ENCODE assay signal across 9 cellular contexts in the genomic region with DNA sequence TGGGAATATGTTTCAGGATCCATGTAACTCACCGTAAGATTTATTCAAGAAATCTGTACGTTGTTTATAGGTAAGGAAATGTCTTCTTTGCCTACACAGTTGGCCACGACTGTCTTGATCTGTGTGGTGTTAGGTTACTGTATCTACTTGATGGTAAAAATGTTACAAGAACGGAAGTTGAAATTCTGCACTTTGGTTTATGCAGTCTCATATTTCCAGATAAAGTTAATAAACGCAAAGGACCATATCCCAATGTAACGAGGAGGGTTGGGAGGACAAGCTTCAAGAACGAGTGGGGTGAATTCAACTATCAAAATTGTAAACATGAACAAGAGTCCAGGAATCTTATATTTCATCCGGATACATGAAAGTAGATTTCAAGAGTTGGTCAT. TPM values are rescaled to one million over a fixed set of nuclear protein-coding genes. Genes with fewer than 3 reads are reported as not detected.
A peak's percentile ranks its signal among the peaks of the same experiment; 100 is the strongest.
DNase-seq lines count a peak whose midpoint lies in the region; ATAC-seq, FAIRE-seq and TF ChIP-seq lines count a peak whose summit lies in the region.
"Had no signal": no experiment of that assay in that cellular context is flagged by ENCODE, and none has a peak within 500 bp of the region (broad histone marks: within the 10 kb centered on the region; RNA-seq: fewer than 3 reads in every experiment).

No MANE protein-coding gene starts in this region.

- in situ Hi-C loops in HepG2 (cut with HindIII; ENCODE audit: extremely low pct_ligation_motif_present, low pct_unique_long_range_greater_than_20kb) = no loop called here

- H3K27ac ChIP-seq in A673 (ENCODE audit: low read depth, low read length, poor library complexity, severe bottlenecking) = peak overlapping the region; percentile 84
- H3K27ac ChIP-seq in HCT116 (ENCODE audit: low read depth, low read length) = peak overlapping the region; percentile 52
- peak overlapping the region; percentile 63 for H3K27ac ChIP-seq in astrocyte (ENCODE audit: low read depth, low read length)
- H3K27ac ChIP-seq in HepG2 (ENCODE audit: extremely low read length, insufficient read depth, low read length) = peak overlapping the region; percentile 97
- H3K27ac ChIP-seq in tibial nerve = peak overlapping the region; percentile 99 to 100 (median 100)

- TF ChIP-seq CTCF in A673 (conservative IDR thresholded peaks at IDR 0.05; ENCODE audit: low read depth, low read length) (no peak), HCT116 (IDR thresholded peaks at IDR 0.05 in 2 of 3, conservative IDR thresholded peaks at IDR 0.05 in 1 of 3; ENCODE audit: borderline replicate concordance in 1 of 3, insufficient read depth in 1 of 3, low read depth in 2 of 3, low read length in 2 of 3) (no peak), astrocyte (IDR thresholded peaks at IDR 0.05; ENCODE audit: insufficient read depth, low read depth, low read length) (no peak), HepG2 (CRISPR knock-in tag; IDR thresholded peaks at IDR 0.05) (no peak), tibial nerve (IDR thresholded peaks at IDR 0.05) (no peak)

- H3K9me3 Mint-ChIP-seq in astrocyte (ENCODE audit: unreplicated experiment) = no peaks in the 10 kb centered on the region

- ATAC-seq in HCT116 (no peak), HepG2 (peak; percentile 11; the same call in 2 of the 3 replicates)

- DNase-seq in A673 (ENCODE audit: low spot score) (no peak), HCT116 (ENCODE audit: low read depth, low spot score) (no peak), astrocyte (ENCODE audit: low read depth) (peak; percentile 3), HepG2 (ENCODE audit: low spot score) (peak; percentile 44), tibial nerve (ENCODE audit: low spot score in 2 of 2) (no peak), NCI-H2227 treated with DMSO at 0.1 percent for 48 hours (lab: John Stamatoyannopoulos, UW) (no peak), NCI-H345 treated with DMSO at 0.1 percent for 48 hours (lab: John Stamatoyannopoulos, UW; ENCODE audit: unreplicated experiment) (no peak)
- DNase-seq in activated CD8-positive, alpha-beta memory T cell treated with anti-CD3 and anti-CD28 coated beads for 24 hours = no peak

- H2AFZ ChIP-seq in HCT116 (ENCODE audit: low read depth, low read length, poor library complexity, severe bottlenecking) (no peak overlapping the region), astrocyte (ENCODE audit: low read depth, low read length) (peak overlapping the region; percentile 23), HepG2 (ENCODE audit: low read length) (no peak overlapping the region)

- TF ChIP-seq RAD21 in HCT116 (IDR thresholded peaks at IDR 0.05; ENCODE audit: low read depth) (no peak), HepG2 (CRISPR knock-in tag; IDR thresholded peaks at IDR 0.05) (no peak)

- peaks cover 4% of the 10 kb centered on the region; the same call in 1 of the 2 replicates for H3K79me2 ChIP-seq in HCT116 (ENCODE audit: insufficient read depth, low read length)
- H3K79me2 ChIP-seq in astrocyte (ENCODE audit: insufficient read depth, low read length) = peaks cover 50% of the 10 kb centered on the region
- H3K79me2 ChIP-seq in HepG2 (ENCODE audit: insufficient read depth, low read length) = peaks cover 49% of the 10 kb centered on the region

- CTCF ChIA-PET in A673 (lab: Charles Lee) (interaction anchor here (0.6 kb wide), 1 partner anchor 143 kb away, joined by 6 read pairs; a partner anchor contains a TSS), HCT116 (lab: Charles Lee) (no interaction called here), HepG2 (lab: Yijun Ruan, JAX; ENCODE audit: low intra/inter-chr PET ratio, low total read pairs) (no interaction called here)

- no peaks in the 10 kb centered on the region for H4K20me1 ChIP-seq in HCT116 (ENCODE audit: insufficient read depth)
- peaks cover 24% of the 10 kb centered on the region for H4K20me1 ChIP-seq in astrocyte (ENCODE audit: insufficient read depth, low read length)
- H4K20me1 ChIP-seq in HepG2 (ENCODE audit: insufficient read depth, low read length) = no peaks in the 10 kb centered on the region

- H3K27me3 Mint-ChIP-seq in astrocyte (ENCODE audit: low read depth, unreplicated experiment) = no peaks in the 10 kb centered on the region

- POLR2A ChIA-PET in A673 (lab: Charles Lee; ENCODE audit: low non-redundant PET) = no interaction called here
- POLR2A ChIA-PET in HCT116 (lab: Charles Lee) = no interaction called here
- POLR2A ChIA-PET in HepG2 (lab: Yijun Ruan, JAX) = interaction anchor here (1.0 to 5.4 kb wide), 9 partner anchors 9 to 66 kb away, joined by 3 to 58 read pairs (median 6); a partner anchor contains a TSS

- no peaks in the 10 kb centered on the region for H3K9me2 ChIP-seq in HCT116 (ENCODE audit: insufficient read depth)

- no peak for TF ChIP-seq POLR2A in HCT116 (IDR thresholded peaks at IDR 0.05; ENCODE audit: borderline replicate concordance, extremely low read depth, insufficient read depth, insufficient read length)
- TF ChIP-seq POLR2A in HepG2 (IDR thresholded peaks at IDR 0.05; ENCODE audit: insufficient read depth in 1 of 2, low read depth in 2 of 2, low read length in 2 of 2) = no peak
- no peak for TF ChIP-seq POLR2A in tibial nerve (IDR thresholded peaks at IDR 0.05)

- H3K9me3 ChIP-seq in A673 (ENCODE audit: low read depth, low read length, poor library complexity, severe bottlenecking) (no peaks in the 10 kb centered on the region), HCT116 (ENCODE audit: control insufficient read depth in 1 of 2, insufficient read depth in 1 of 2, low read depth in 1 of 2, low read length in 2 of 2) (no peaks in the 10 kb centered on the region), astrocyte (ENCODE audit: insufficient read depth, low read depth, low read length) (no peaks in the 10 kb centered on the region), HepG2 (ENCODE audit: low read length) (no peaks in the 10 kb centered on the region), tibial nerve (no peaks in the 10 kb centered on the region)

- FAIRE-seq in astrocyte (lab: Jason Lieb, UNC) (no peak), HepG2 (lab: Jason Lieb, UNC) (peak; percentile 74)
- FAIRE-seq: islet of Langerhans had no signal

- H3K4me3 ChIP-seq in A673 (ENCODE audit: low read depth, low read length, poor library complexity, severe bottlenecking) (peak overlapping the region; percentile 63), HCT116 (replicated peaks in 1 of 2; ENCODE audit: low read depth in 1 of 2, low read length in 2 of 2) (peak overlapping the region; percentile 68 to 88), astrocyte (ENCODE audit: insufficient read depth, low read depth, low read length) (peak overlapping the region; percentile 80), HepG2 (replicated peaks in 1 of 3; ENCODE audit: insufficient read depth in 1 of 3, low read depth in 2 of 3, low read length in 3 of 3) (peak overlapping the region; percentile 85 to 99 (median 92)), tibial nerve (peak overlapping the region; percentile 95 to 99 (median 98))

- intact Hi-C loops in A673 (cut with micrococcal nuclease; ENCODE audit: unreplicated experiment) (loop anchor here (10.0 kb wide), 1 partner anchor 181 kb away; a partner anchor contains a TSS), HCT116 (cut with micrococcal nuclease) (no loop called here), HepG2 (cut with micrococcal nuclease; ENCODE audit: unreplicated experiment) (loop anchor here (5.0 kb wide), 2 partner anchors 52 to 63 kb away; a partner anchor contains a TSS)

- H3K36me3 ChIP-seq in A673 (ENCODE audit: insufficient read depth, low read length, poor library complexity, severe bottlenecking) (no peaks in the 10 kb centered on the region), HCT116 (ENCODE audit: control insufficient read depth in 1 of 2, insufficient read depth in 2 of 2, low read length in 2 of 2) (no peaks in the 10 kb centered on the region), astrocyte (ENCODE audit: insufficient read depth, low read length) (no peaks in the 10 kb centered on the region), HepG2 (replicated peaks in 1 of 2; ENCODE audit: control insufficient read depth in 1 of 2, insufficient read depth in 2 of 2, low read length in 2 of 2) (no peaks in the 10 kb centered on the region), tibial nerve (no peaks in the 10 kb centered on the region)

- H3K4me1 Mint-ChIP-seq in astrocyte (ENCODE audit: low read depth, unreplicated experiment) = peaks cover 2% of the 10 kb centered on the region

- peak overlapping the region; percentile 87 for H3K27ac Mint-ChIP-seq in astrocyte (ENCODE audit: unreplicated experiment)

- H3K27me3 ChIP-seq in A673 (replicated peaks; ENCODE audit: insufficient read depth, low read depth, low read length, poor library complexity) (no peaks in the 10 kb centered on the region), HCT116 (ENCODE audit: insufficient read depth, low read length) (no peaks in the 10 kb centered on the region), astrocyte (ENCODE audit: insufficient read depth, low read length) (no peaks in the 10 kb centered on the region), HepG2 (ENCODE audit: control insufficient read depth in 1 of 2, insufficient read depth in 2 of 2, low read length in 2 of 2) (no peaks in the 10 kb centered on the region; a peak in 1 of 5 replicates), tibial nerve (no peaks in the 10 kb centered on the region)

- TF ChIP-seq EP300 in HepG2 (IDR thresholded peaks at IDR 0.05; ENCODE audit: low read depth in 2 of 2, low read length in 2 of 2) = no peak
- TF ChIP-seq EP300 in HepG2 (CRISPR knock-in tag; IDR thresholded peaks at IDR 0.05; ENCODE audit: borderline replicate concordance) = no peak
- TF ChIP-seq EP300 in tibial nerve (IDR thresholded peaks at IDR 0.05) = no peak

- RAD21 ChIA-PET in HCT116 (lab: Charles Lee; ENCODE audit: low non-redundant PET in 1 of 2, low total read pairs in 2 of 2, uncharacterized antibody in 2 of 2, unreplicated experiment in 2 of 2) = no interaction called here

- H3K4me1 ChIP-seq in A673 (ENCODE audit: insufficient read depth, low read length, poor library complexity, severe bottlenecking) = peaks cover 12% of the 10 kb centered on the region
- peaks cover 4 to 17% of the 10 kb centered on the region in 2 experiments; a peak in 3 of 4 replicates for H3K4me1 ChIP-seq in HCT116 (ENCODE audit: control insufficient read depth in 1 of 2, insufficient read depth in 2 of 2, low read length in 2 of 2)
- H3K4me1 ChIP-seq in astrocyte (ENCODE audit: insufficient read depth, low read length) = peaks cover 11% of the 10 kb centered on the region
- H3K4me1 ChIP-seq in HepG2 (ENCODE audit: insufficient read depth, low read length) = peaks cover 54% of the 10 kb centered on the region
- peaks cover 0 to 50% (median 8%) of the 10 kb centered on the region in 4 donors for H3K4me1 ChIP-seq in tibial nerve

- TSS peak; percentile 53 for BruUV-seq in A673 (replicated peaks; lab: Mats Ljungman, UMichigan)
- TSS peak; percentile 61 for BruUV-seq in HCT116 (replicated peaks; lab: Mats Ljungman, UMichigan)
- BruUV-seq in HepG2 (replicated peaks; lab: Mats Ljungman, UMichigan) = TSS peak; percentile 63

- WGBS in HepG2 (ENCODE audit: low lambda C conversion rate) = 2% methylated on average over 8 of the region's 8 CpGs
- WGBS in tibial nerve, 2 donors = 17 to 18% methylated on average over 8 of the region's 8 CpGs

- H3K4me3 Mint-ChIP-seq in astrocyte (ENCODE audit: unreplicated experiment) = peak overlapping the region; percentile 100

- H3K4me2 ChIP-seq in HCT116 (ENCODE audit: low read length) = peak overlapping the region; percentile 97
- H3K4me2 ChIP-seq in astrocyte (ENCODE audit: low read length) = peak overlapping the region; percentile 98
- H3K4me2 ChIP-seq in HepG2 (ENCODE audit: low read depth, low read length) = peak overlapping the region; percentile 90

- H3K9ac ChIP-seq in HCT116 (ENCODE audit: low read length) (peak overlapping the region; percentile 75), astrocyte (ENCODE audit: low read length) (peak overlapping the region; percentile 88), HepG2 (ENCODE audit: insufficient read depth, low read depth, low read length) (peak overlapping the region; percentile 88)

- no peaks in the 10 kb centered on the region for H3K36me3 Mint-ChIP-seq in astrocyte (ENCODE audit: low read depth, unreplicated experiment)

RNA-seq across cellular contexts. Expression of a gene that starts 1.0 kb away (rescaled TPM):
- total RNA-seq in A673 (2021) (9.7 and 12.1 TPM in 2 replicates), HCT116 (2021; ENCODE audit: unreplicated experiment) (13.5 TPM), astrocyte (10.0 and 11.8 TPM in 2 replicates), HepG2 (2016; rRNA removed; fragmentation: Illumina TruSeq; extraction: Trizol) (6.3 and 13.3 TPM in 2 replicates), tibial nerve (10 to 100 TPM; 16.8 to 22.6 (median 19.4) TPM)
- polyA plus RNA-seq in HCT116 (2012) = 4.0 and 4.1 TPM in 2 replicates
- 0.81 and 1.1 TPM in 2 replicates for total RNA-seq in HepG2 (2016; cell fraction: cytosol; rRNA removed; fragmentation: Illumina TruSeq; extraction: Trizol; ENCODE audit: low read depth)
- 6.2 and 13.4 TPM in 2 replicates for total RNA-seq in HepG2 (2016; cell fraction: insoluble cytoplasmic fraction; rRNA removed; fragmentation: Illumina TruSeq; extraction: Trizol)
- 3.6 and 3.8 TPM in 2 replicates for total RNA-seq in HepG2 (2016; cell fraction: membrane; rRNA removed; fragmentation: Illumina TruSeq; extraction: Trizol)
- total RNA-seq in HepG2 (2016; cell fraction: nucleus; rRNA removed; fragmentation: Illumina TruSeq; extraction: Trizol) = 8.1 and 8.9 TPM in 2 replicates
- 10.9 and 15.2 TPM in 2 replicates for polyA plus RNA-seq in HepG2 (2011; rRNA removed)
- polyA plus RNA-seq in HepG2 (2011; cell fraction: cytosol; rRNA removed) = 7.1 and 10.4 TPM in 2 replicates
- polyA plus RNA-seq in HepG2 (2011; cell fraction: nucleus; rRNA removed) = 6.2 and 6.7 TPM in 2 replicates
- 3.1 and 5.6 TPM in 2 replicates for polyA plus RNA-seq in HepG2 (2012)
- 0.45 and 0.46 TPM in 2 replicates for polyA plus RNA-seq in HepG2 (2016; cell fraction: cytosol; fragmentation: Illumina TruSeq; extraction: Trizol; ENCODE audit: low read depth)
- polyA plus RNA-seq in HepG2 (2016; cell fraction: insoluble cytoplasmic fraction; fragmentation: Illumina TruSeq; extraction: Trizol; ENCODE audit: low read depth) = 9.5 and 9.6 TPM in 2 replicates
- 1.2 and 1.5 TPM in 2 replicates for polyA plus RNA-seq in HepG2 (2016; cell fraction: membrane; fragmentation: Illumina TruSeq; extraction: Trizol; ENCODE audit: low read depth)
- 9.5 and 10.8 TPM in 2 replicates for polyA plus RNA-seq in HepG2 (2016; cell fraction: nucleus; fragmentation: Illumina TruSeq; extraction: Trizol; ENCODE audit: insufficient read depth, low read depth)
- polyA minus RNA-seq in HepG2 (2011; rRNA and poly(A)+ RNA removed; ENCODE audit: low replicate concordance) = 15.9 and 26.7 TPM in 2 replicates
- polyA minus RNA-seq in HepG2 (2011; cell fraction: cytosol; rRNA and poly(A)+ RNA removed) = 14.4 and 15.1 TPM in 2 replicates
- 20.2 and 23.6 TPM in 2 replicates for polyA minus RNA-seq in HepG2 (2011; cell fraction: nucleus; rRNA and poly(A)+ RNA removed)

RNA-seq across cellular contexts. Expression of a gene that starts 50.6 kb away (rescaled TPM):
- total RNA-seq in A673 (2021) (229 and 268 TPM in 2 replicates), HCT116 (2021; ENCODE audit: unreplicated experiment) (233 TPM), astrocyte (141 and 151 TPM in 2 replicates), HepG2 (2016; rRNA removed; fragmentation: Illumina TruSeq; extraction: Trizol) (233 and 352 TPM in 2 replicates), tibial nerve (100 to 1,000 TPM in 1 of 4 donors, 10 to 100 TPM in 3; 80.7 to 101 (median 89.0) TPM)
- polyA plus RNA-seq in HCT116 (2012) = 101 and 105 TPM in 2 replicates
- 12.6 and 14.6 TPM in 2 replicates for total RNA-seq in HepG2 (2016; cell fraction: cytosol; rRNA removed; fragmentation: Illumina TruSeq; extraction: Trizol; ENCODE audit: low read depth)
- 240 and 363 TPM in 2 replicates for total RNA-seq in HepG2 (2016; cell fraction: insoluble cytoplasmic fraction; rRNA removed; fragmentation: Illumina TruSeq; extraction: Trizol)
- total RNA-seq in HepG2 (2016; cell fraction: membrane; rRNA removed; fragmentation: Illumina TruSeq; extraction: Trizol) = 93.6 and 101 TPM in 2 replicates
- total RNA-seq in HepG2 (2016; cell fraction: nucleus; rRNA removed; fragmentation: Illumina TruSeq; extraction: Trizol) = 92.1 and 103 TPM in 2 replicates
- 30.2 and 30.3 TPM in 2 replicates for polyA plus RNA-seq in HepG2 (2011; rRNA removed)
- 28.8 and 35.6 TPM in 2 replicates for polyA plus RNA-seq in HepG2 (2011; cell fraction: cytosol; rRNA removed)
- polyA plus RNA-seq in HepG2 (2011; cell fraction: nucleus; rRNA removed) = 19.7 and 21.7 TPM in 2 replicates
- polyA plus RNA-seq in HepG2 (2012) = 89.2 and 99.4 TPM in 2 replicates
- 12.6 and 13.9 TPM in 2 replicates for polyA plus RNA-seq in HepG2 (2016; cell fraction: cytosol; fragmentation: Illumina TruSeq; extraction: Trizol; ENCODE audit: low read depth)
- polyA plus RNA-seq in HepG2 (2016; cell fraction: insoluble cytoplasmic fraction; fragmentation: Illumina TruSeq; extraction: Trizol; ENCODE audit: low read depth) = 253 and 261 TPM in 2 replicates
- 48.2 and 51.0 TPM in 2 replicates for polyA plus RNA-seq in HepG2 (2016; cell fraction: membrane; fragmentation: Illumina TruSeq; extraction: Trizol; ENCODE audit: low read depth)
- polyA plus RNA-seq in HepG2 (2016; cell fraction: nucleus; fragmentation: Illumina TruSeq; extraction: Trizol; ENCODE audit: insufficient read depth, low read depth) = 111 TPM in 2 replicates
- 32.6 and 46.0 TPM in 2 replicates for polyA minus RNA-seq in HepG2 (2011; rRNA and poly(A)+ RNA removed; ENCODE audit: low replicate concordance)
- polyA minus RNA-seq in HepG2 (2011; cell fraction: cytosol; rRNA and poly(A)+ RNA removed) = 49.0 and 66.5 TPM in 2 replicates
- polyA minus RNA-seq in HepG2 (2011; cell fraction: nucleus; rRNA and poly(A)+ RNA removed) = 21.6 and 26.0 TPM in 2 replicates

RNA-seq across cellular contexts. Expression of a gene that starts 51.4 kb away (rescaled TPM):
- total RNA-seq in A673 (2021) (69.3 and 69.4 TPM in 2 replicates), HCT116 (2021; ENCODE audit: unreplicated experiment) (54.7 TPM), astrocyte (123 and 129 TPM in 2 replicates), HepG2 (2016; rRNA removed; fragmentation: Illumina TruSeq; extraction: Trizol) (95.1 and 171 TPM in 2 replicates), tibial nerve (10 to 100 TPM; 28.8 to 38.1 (median 34.2) TPM)
- polyA plus RNA-seq in HCT116 (2012) = 10.2 and 12.9 TPM in 2 replicates
- 4.1 and 4.6 TPM in 2 replicates for total RNA-seq in HepG2 (2016; cell fraction: cytosol; rRNA removed; fragmentation: Illumina TruSeq; extraction: Trizol; ENCODE audit: low read depth)
- total RNA-seq in HepG2 (2016; cell fraction: insoluble cytoplasmic fraction; rRNA removed; fragmentation: Illumina TruSeq; extraction: Trizol) = 94.7 and 166 TPM in 2 replicates
- total RNA-seq in HepG2 (2016; cell fraction: membrane; rRNA removed; fragmentation: Illumina TruSeq; extraction: Trizol) = 18.8 and 23.0 TPM in 2 replicates
- 48.7 and 55.1 TPM in 2 replicates for total RNA-seq in HepG2 (2016; cell fraction: nucleus; rRNA removed; fragmentation: Illumina TruSeq; extraction: Trizol)
- polyA plus RNA-seq in HepG2 (2011; rRNA removed) = 21.7 and 23.4 TPM in 2 replicates
- 10.7 and 17.6 TPM in 2 replicates for polyA plus RNA-seq in HepG2 (2011; cell fraction: cytosol; rRNA removed)
- polyA plus RNA-seq in HepG2 (2011; cell fraction: nucleus; rRNA removed) = 4.8 and 6.2 TPM in 2 replicates
- 17.0 and 26.8 TPM in 2 replicates for polyA plus RNA-seq in HepG2 (2012)
- 1.5 TPM in 2 replicates for polyA plus RNA-seq in HepG2 (2016; cell fraction: cytosol; fragmentation: Illumina TruSeq; extraction: Trizol; ENCODE audit: low read depth)
- 61.1 and 63.7 TPM in 2 replicates for polyA plus RNA-seq in HepG2 (2016; cell fraction: insoluble cytoplasmic fraction; fragmentation: Illumina TruSeq; extraction: Trizol; ENCODE audit: low read depth)
- polyA plus RNA-seq in HepG2 (2016; cell fraction: membrane; fragmentation: Illumina TruSeq; extraction: Trizol; ENCODE audit: low read depth) = 5.9 and 6.6 TPM in 2 replicates
- 37.6 and 38.2 TPM in 2 replicates for polyA plus RNA-seq in HepG2 (2016; cell fraction: nucleus; fragmentation: Illumina TruSeq; extraction: Trizol; ENCODE audit: insufficient read depth, low read depth)
- polyA minus RNA-seq in HepG2 (2011; rRNA and poly(A)+ RNA removed; ENCODE audit: low replicate concordance) = 33.3 and 77.8 TPM in 2 replicates
- 39.8 and 40.8 TPM in 2 replicates for polyA minus RNA-seq in HepG2 (2011; cell fraction: cytosol; rRNA and poly(A)+ RNA removed)
- 19.3 and 28.3 TPM in 2 replicates for polyA minus RNA-seq in HepG2 (2011; cell fraction: nucleus; rRNA and poly(A)+ RNA removed)

Comparison
In these comparisons a context has a peak if more than half of its experiments do, and no peak if none do; other contexts are left out.
1. DNase-seq: peak in astrocyte (single experiment) and HepG2 (single experiment); none in A673 (single experiment), HCT116 (single experiment), tibial nerve (0 of 2), NCI-H2227 treated with DMSO at 0.1 percent for 48 hours (single experiment), NCI-H345 treated with DMSO at 0.1 percent for 48 hours (single experiment) and activated CD8-positive, alpha-beta memory T cell treated with anti-CD3 and anti-CD28 coated beads for 24 hours (single experiment).
2. Peak in every context shown above with its lines, with median percentiles within 50 percentile points of each other: H3K27ac ChIP-seq, H3K4me3 ChIP-seq, H3K4me2 ChIP-seq and H3K9ac ChIP-seq.